ENCODE assay signal across 2 cellular contexts in the genomic region with DNA sequence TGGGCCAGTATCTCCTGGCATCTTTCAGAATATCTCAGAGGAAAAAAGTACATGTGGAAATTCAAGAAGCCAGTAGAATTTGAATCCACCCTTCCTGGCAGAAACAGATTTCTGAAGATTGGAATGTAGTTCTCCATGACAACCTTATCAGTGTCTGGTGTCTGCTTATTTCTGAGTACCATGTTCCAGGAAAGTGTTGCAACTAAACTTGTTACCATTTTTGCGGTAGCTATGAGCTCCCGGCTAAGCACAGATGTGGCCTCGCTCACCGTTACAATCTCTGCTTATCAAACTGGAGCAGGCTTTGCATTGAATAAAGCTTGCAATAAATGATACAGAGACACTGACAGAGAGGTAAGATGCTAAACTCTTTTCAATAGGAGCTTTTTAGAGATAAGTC.
TF ChIP-seq lines count a peak whose summit lies in the region.

No MANE protein-coding gene starts in this region.

TF ChIP-seq in K562, 482 proteins besides CTCF, POLR2A, EP300 and RAD21 (continues in another document):
- TF ChIP-seq MXI1 (IDR thresholded peaks at IDR 0.05; ENCODE audit: low read depth, low read length) (no peak), BCOR (IDR thresholded peaks at IDR 0.05) (0 out of 2 replicates have a peak, but pooled peaks have one; percentile 18), BMI1 (IDR thresholded peaks at IDR 0.05; ENCODE audit: low read length) (0 out of 2 replicates have a peak, but pooled peaks have one; percentile 37), HDAC1 (IDR thresholded peaks at IDR 0.05) (peak; percentile 79 to 99; a peak in 3 of 4 replicates), BDP1 (IDR thresholded peaks at IDR 0.05; ENCODE audit: insufficient read depth, insufficient read length) (no peak), ADNP (tag; IDR thresholded peaks at IDR 0.05) (no peak), PYGO2 (tag; IDR thresholded peaks at IDR 0.05) (peak; percentile 80), ATF1 (CRISPR knock-in tag; IDR thresholded peaks at IDR 0.05) (no peak), ATF1 (tag; IDR thresholded peaks at IDR 0.05) (peak; percentile 40; the same call in 1 of the 2 replicates), ZNF311 (CRISPR knock-in tag; IDR thresholded peaks at IDR 0.05) (peak; percentile 56; the same call in 1 of the 2 replicates), ZFP1 (CRISPR knock-in tag; IDR thresholded peaks at IDR 0.05) (no peak), ZNF24 (IDR thresholded peaks at IDR 0.05) (no peak), SMAD2 (IDR thresholded peaks at IDR 0.05; ENCODE audit: low read depth, low read length) (no peak), ZBTB17 (CRISPR knock-in tag; IDR thresholded peaks at IDR 0.05) (no peak; the same call in 1 of the 2 replicates), MTA3 (IDR thresholded peaks at IDR 0.05; ENCODE audit: borderline replicate concordance) (no peak), MAZ (CRISPR knock-in tag; conservative IDR thresholded peaks at IDR 0.05 in 1 of 2, IDR thresholded peaks at IDR 0.05 in 1 of 2) (peak; percentile 28 to 59; a peak in 2 of 4 replicates), LEF1 (IDR thresholded peaks at IDR 0.05) (peak; percentile 35; the same call in 1 of the 2 replicates), ZNF134 (CRISPR knock-in tag; conservative IDR thresholded peaks at IDR 0.05) (0 out of 2 replicates have a peak, but pooled peaks have one; percentile 11), RBM14 (IDR thresholded peaks at IDR 0.05; ENCODE audit: borderline replicate concordance, insufficient read depth, low read depth, low read length) (no peak), ZNF778 (CRISPR knock-in tag; IDR thresholded peaks at IDR 0.05) (no peak), JUNB (CRISPR knock-in tag; conservative IDR thresholded peaks at IDR 0.05) (no peak), POLR2AphosphoS2 (IDR thresholded peaks at IDR 0.05; ENCODE audit: low read length) (no peak), FOSL1 (tag; conservative IDR thresholded peaks at IDR 0.05) (peak; percentile 85), ZNF354B (CRISPR knock-in tag; IDR thresholded peaks at IDR 0.05) (no peak), RBM34 (IDR thresholded peaks at IDR 0.05; ENCODE audit: borderline replicate concordance, insufficient read depth, low read length) (no peak), CEBPG (CRISPR knock-in tag; IDR thresholded peaks at IDR 0.05) (peak; percentile 65), CEBPG (tag; conservative IDR thresholded peaks at IDR 0.05 in 1 of 2, IDR thresholded peaks at IDR 0.05 in 1 of 2) (peak; percentile 92 to 93), SMAD3 (CRISPR knock-in tag; conservative IDR thresholded peaks at IDR 0.05) (0 out of 2 replicates have a peak, but pooled peaks have one; percentile 48), ZNF12 (CRISPR knock-in tag; IDR thresholded peaks at IDR 0.05) (no peak), RBM39 (optimal IDR thresholded peaks at IDR 0.05; ENCODE audit: low read depth, low read length) (no peak), OTX1 (CRISPR knock-in tag; IDR thresholded peaks at IDR 0.05) (no peak)
- TF ChIP-seq, protein P1, sequence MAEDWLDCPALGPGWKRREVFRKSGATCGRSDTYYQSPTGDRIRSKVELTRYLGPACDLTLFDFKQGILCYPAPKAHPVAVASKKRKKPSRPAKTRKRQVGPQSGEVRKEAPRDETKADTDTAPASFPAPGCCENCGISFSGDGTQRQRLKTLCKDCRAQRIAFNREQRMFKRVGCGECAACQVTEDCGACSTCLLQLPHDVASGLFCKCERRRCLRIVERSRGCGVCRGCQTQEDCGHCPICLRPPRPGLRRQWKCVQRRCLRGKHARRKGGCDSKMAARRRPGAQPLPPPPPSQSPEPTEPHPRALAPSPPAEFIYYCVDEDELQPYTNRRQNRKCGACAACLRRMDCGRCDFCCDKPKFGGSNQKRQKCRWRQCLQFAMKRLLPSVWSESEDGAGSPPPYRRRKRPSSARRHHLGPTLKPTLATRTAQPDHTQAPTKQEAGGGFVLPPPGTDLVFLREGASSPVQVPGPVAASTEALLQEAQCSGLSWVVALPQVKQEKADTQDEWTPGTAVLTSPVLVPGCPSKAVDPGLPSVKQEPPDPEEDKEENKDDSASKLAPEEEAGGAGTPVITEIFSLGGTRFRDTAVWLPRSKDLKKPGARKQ (CRISPR knock-in tag; IDR thresholded peaks at IDR 0.05), result no peak
- TF ChIP-seq, protein P2, sequence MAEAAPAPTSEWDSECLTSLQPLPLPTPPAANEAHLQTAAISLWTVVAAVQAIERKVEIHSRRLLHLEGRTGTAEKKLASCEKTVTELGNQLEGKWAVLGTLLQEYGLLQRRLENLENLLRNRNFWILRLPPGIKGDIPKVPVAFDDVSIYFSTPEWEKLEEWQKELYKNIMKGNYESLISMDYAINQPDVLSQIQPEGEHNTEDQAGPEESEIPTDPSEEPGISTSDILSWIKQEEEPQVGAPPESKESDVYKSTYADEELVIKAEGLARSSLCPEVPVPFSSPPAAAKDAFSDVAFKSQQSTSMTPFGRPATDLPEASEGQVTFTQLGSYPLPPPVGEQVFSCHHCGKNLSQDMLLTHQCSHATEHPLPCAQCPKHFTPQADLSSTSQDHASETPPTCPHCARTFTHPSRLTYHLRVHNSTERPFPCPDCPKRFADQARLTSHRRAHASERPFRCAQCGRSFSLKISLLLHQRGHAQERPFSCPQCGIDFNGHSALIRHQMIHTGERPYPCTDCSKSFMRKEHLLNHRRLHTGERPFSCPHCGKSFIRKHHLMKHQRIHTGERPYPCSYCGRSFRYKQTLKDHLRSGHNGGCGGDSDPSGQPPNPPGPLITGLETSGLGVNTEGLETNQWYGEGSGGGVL (CRISPR knock-in tag; IDR thresholded peaks at IDR 0.05), result no peak
- TF ChIP-seq, protein P3, sequence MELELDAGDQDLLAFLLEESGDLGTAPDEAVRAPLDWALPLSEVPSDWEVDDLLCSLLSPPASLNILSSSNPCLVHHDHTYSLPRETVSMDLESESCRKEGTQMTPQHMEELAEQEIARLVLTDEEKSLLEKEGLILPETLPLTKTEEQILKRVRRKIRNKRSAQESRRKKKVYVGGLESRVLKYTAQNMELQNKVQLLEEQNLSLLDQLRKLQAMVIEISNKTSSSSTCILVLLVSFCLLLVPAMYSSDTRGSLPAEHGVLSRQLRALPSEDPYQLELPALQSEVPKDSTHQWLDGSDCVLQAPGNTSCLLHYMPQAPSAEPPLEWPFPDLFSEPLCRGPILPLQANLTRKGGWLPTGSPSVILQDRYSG (tag; conservative IDR thresholded peaks at IDR 0.05; ENCODE audit: low read depth), result peak; percentile 80
- TF ChIP-seq, protein P4, sequence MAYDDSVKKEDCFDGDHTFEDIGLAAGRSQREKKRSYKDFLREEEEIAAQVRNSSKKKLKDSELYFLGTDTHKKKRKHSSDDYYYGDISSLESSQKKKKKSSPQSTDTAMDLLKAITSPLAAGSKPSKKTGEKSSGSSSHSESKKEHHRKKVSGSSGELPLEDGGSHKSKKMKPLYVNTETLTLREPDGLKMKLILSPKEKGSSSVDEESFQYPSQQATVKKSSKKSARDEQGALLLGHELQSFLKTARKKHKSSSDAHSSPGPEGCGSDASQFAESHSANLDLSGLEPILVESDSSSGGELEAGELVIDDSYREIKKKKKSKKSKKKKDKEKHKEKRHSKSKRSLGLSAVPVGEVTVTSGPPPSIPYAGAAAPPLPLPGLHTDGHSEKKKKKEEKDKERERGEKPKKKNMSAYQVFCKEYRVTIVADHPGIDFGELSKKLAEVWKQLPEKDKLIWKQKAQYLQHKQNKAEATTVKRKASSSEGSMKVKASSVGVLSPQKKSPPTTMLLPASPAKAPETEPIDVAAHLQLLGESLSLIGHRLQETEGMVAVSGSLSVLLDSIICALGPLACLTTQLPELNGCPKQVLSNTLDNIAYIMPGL (CRISPR knock-in tag; IDR thresholded peaks at IDR 0.05), result no peak

TF ChIP-seq in HepG2, 621 proteins besides CTCF, POLR2A, EP300 and RAD21:
- TF ChIP-seq HMG20A (CRISPR knock-in tag; IDR thresholded peaks at IDR 0.05; ENCODE audit: borderline replicate concordance) (0 out of 2 replicates have a peak, but pooled peaks have one; percentile 13), ZNF644 (CRISPR knock-in tag; IDR thresholded peaks at IDR 0.05; ENCODE audit: low read depth) (peak; percentile 40; the same call in 1 of the 2 replicates), MED1 (CRISPR knock-in tag; IDR thresholded peaks at IDR 0.05) (0 out of 2 replicates have a peak, but pooled peaks have one; percentile 27), ZNF333 (CRISPR knock-in tag; IDR thresholded peaks at IDR 0.05; ENCODE audit: borderline replicate concordance) (no peak), NCOA2 (CRISPR knock-in tag; IDR thresholded peaks at IDR 0.05) (peak; percentile 48; the same call in 1 of the 2 replicates), CEBPB (IDR thresholded peaks at IDR 0.05; ENCODE audit: borderline replicate concordance, low read depth, low read length) (peak; percentile 72), CEBPG (CRISPR knock-in tag; IDR thresholded peaks at IDR 0.05) (peak; percentile 65), RFX3 (CRISPR knock-in tag; IDR thresholded peaks at IDR 0.05) (peak; percentile 65), BCL6 (CRISPR knock-in tag; IDR thresholded peaks at IDR 0.05) (peak; percentile 73), KAT8 (CRISPR knock-in tag; IDR thresholded peaks at IDR 0.05) (0 out of 2 replicates have a peak, but pooled peaks have one; percentile 25), HOXA9 (CRISPR knock-in tag; IDR thresholded peaks at IDR 0.05; ENCODE audit: borderline replicate concordance) (no peak), TEAD3 (CRISPR knock-in tag; optimal IDR thresholded peaks at IDR 0.05; ENCODE audit: borderline replicate concordance) (peak; percentile 71), GATAD2A (CRISPR knock-in tag; IDR thresholded peaks at IDR 0.05) (0 out of 2 replicates have a peak, but pooled peaks have one; percentile 37), GPN1 (CRISPR knock-in tag; IDR thresholded peaks at IDR 0.05; ENCODE audit: borderline replicate concordance) (no peak)
- TF ChIP-seq, protein P4 (CRISPR knock-in tag; IDR thresholded peaks at IDR 0.05; ENCODE audit: borderline replicate concordance in 1 of 2, low read depth in 1 of 2), result peak in 1 of 2 experiments; percentile 20; a peak in 1 of 4 replicates
- TF ChIP-seq, protein P5, sequence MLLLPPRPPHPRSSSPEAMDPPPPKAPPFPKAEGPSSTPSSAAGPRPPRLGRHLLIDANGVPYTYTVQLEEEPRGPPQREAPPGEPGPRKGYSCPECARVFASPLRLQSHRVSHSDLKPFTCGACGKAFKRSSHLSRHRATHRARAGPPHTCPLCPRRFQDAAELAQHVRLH (CRISPR knock-in tag; IDR thresholded peaks at IDR 0.05; ENCODE audit: borderline replicate concordance, low read depth), result no peak
- TF ChIP-seq, protein P6, sequence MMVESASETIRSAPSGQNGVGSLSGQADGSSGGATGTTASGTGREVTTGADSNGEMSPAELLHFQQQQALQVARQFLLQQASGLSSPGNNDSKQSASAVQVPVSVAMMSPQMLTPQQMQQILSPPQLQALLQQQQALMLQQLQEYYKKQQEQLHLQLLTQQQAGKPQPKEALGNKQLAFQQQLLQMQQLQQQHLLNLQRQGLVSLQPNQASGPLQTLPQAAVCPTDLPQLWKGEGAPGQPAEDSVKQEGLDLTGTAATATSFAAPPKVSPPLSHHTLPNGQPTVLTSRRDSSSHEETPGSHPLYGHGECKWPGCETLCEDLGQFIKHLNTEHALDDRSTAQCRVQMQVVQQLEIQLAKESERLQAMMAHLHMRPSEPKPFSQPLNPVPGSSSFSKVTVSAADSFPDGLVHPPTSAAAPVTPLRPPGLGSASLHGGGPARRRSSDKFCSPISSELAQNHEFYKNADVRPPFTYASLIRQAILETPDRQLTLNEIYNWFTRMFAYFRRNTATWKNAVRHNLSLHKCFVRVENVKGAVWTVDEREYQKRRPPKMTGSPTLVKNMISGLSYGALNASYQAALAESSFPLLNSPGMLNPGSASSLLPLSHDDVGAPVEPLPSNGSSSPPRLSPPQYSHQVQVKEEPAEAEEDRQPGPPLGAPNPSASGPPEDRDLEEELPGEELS (CRISPR knock-in tag; IDR thresholded peaks at IDR 0.05), result 0 out of 2 replicates have a peak, but pooled peaks have one; percentile 15
- TF ChIP-seq, protein P7, sequence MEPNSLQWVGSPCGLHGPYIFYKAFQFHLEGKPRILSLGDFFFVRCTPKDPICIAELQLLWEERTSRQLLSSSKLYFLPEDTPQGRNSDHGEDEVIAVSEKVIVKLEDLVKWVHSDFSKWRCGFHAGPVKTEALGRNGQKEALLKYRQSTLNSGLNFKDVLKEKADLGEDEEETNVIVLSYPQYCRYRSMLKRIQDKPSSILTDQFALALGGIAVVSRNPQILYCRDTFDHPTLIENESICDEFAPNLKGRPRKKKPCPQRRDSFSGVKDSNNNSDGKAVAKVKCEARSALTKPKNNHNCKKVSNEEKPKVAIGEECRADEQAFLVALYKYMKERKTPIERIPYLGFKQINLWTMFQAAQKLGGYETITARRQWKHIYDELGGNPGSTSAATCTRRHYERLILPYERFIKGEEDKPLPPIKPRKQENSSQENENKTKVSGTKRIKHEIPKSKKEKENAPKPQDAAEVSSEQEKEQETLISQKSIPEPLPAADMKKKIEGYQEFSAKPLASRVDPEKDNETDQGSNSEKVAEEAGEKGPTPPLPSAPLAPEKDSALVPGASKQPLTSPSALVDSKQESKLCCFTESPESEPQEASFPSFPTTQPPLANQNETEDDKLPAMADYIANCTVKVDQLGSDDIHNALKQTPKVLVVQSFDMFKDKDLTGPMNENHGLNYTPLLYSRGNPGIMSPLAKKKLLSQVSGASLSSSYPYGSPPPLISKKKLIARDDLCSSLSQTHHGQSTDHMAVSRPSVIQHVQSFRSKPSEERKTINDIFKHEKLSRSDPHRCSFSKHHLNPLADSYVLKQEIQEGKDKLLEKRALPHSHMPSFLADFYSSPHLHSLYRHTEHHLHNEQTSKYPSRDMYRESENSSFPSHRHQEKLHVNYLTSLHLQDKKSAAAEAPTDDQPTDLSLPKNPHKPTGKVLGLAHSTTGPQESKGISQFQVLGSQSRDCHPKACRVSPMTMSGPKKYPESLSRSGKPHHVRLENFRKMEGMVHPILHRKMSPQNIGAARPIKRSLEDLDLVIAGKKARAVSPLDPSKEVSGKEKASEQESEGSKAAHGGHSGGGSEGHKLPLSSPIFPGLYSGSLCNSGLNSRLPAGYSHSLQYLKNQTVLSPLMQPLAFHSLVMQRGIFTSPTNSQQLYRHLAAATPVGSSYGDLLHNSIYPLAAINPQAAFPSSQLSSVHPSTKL (CRISPR knock-in tag; IDR thresholded peaks at IDR 0.05), result 0 out of 2 replicates have a peak, but pooled peaks have one; percentile 36
